ENCODE assay signal across 8 cellular contexts in the genomic region with DNA sequence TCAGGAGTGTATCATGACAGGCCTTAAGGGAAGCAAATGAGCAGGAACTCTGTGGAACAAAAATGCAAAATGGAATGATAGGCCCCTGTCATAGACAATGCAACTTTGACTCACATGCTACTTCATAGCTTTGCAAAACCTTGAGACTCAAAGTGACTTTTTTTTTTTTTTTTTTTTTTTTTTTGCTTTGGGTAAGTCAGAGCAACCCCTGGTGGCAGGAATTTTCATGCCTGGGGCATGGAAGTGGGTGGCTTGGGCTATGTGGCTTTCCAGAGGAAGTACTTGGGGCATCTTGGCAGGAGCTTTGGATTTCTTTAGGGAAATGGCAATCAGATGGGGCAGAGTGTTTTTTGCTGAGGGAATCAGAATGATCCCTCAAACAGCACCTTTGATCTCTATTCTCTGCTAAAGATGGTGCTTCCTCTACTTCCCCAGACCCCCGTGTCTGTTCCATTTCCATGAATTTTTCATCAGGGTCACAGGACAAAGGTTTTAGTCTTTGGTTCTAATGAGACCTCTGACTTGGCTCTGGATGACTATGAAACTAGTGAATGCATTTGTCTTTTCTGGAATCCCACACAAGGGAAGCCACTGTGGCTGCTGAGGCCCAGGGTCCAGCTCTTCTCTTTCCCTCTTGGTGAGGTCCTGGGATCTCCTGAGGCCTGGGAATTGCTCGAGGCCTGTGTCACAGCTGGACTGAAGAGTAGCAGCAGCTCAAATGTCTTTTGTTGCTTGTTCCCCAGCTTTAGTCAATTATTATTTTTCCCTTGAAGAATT.
DNase-seq lines count a peak whose midpoint lies in the region; ATAC-seq, FAIRE-seq and TF ChIP-seq lines count a peak whose summit lies in the region.

No MANE protein-coding gene starts in this region.

- H4K8ac ChIP-seq in H1 (ENCODE audit: extremely low read depth, insufficient read depth, low read length), result no peak overlapping the region; the same call in 1 of the 2 replicates

- no peaks in the 10 kb centered on the region for H3K79me1 ChIP-seq in H1 (ENCODE audit: low read depth, low read length)

- H2BK5ac ChIP-seq in H1 (ENCODE audit: low read depth, low read length), result no peak overlapping the region

- H3K4ac ChIP-seq in H1 (replicated peaks; ENCODE audit: insufficient read length, low read depth, low read length), result no peak overlapping the region

- H3K4me2 ChIP-seq in H1 (ENCODE audit: insufficient read depth in 1 of 2, low read depth in 2 of 2, low read length in 2 of 2), result no peak overlapping the region

- H2BK12ac ChIP-seq in H1 (ENCODE audit: low read depth, low read length), result no peak overlapping the region

- H3K4me3 Mint-ChIP-seq in Calu3 (ENCODE audit: low read depth, unreplicated experiment), result no peak overlapping the region
- H3K4me3 Mint-ChIP-seq in CD4-positive, alpha-beta T cell, result no peak overlapping the region

- no TSS peak for BruUV-seq in Calu3 (replicated peaks; lab: Mats Ljungman, UMichigan)

- CTCF ChIA-PET in Calu3 (lab: Charles Lee) (interaction anchor here (0.5 to 1.7 kb wide), 9 partner anchors 11 to 946 kb away, joined by 3 to 14 read pairs (median 3); no protein-coding TSS in a partner anchor), H1 (lab: Charles Lee; ENCODE audit: partially characterized antibody) (interaction anchor here (0.6 to 4.1 kb wide), 39 partner anchors 10 to 1471 kb away, joined by 3 to 30 read pairs (median 4); no protein-coding TSS in a partner anchor)
- CTCF ChIA-PET in CD4-positive, alpha-beta T cell (lab: Charles Lee), result no interaction called here

- no peak overlapping the region for H3K18ac ChIP-seq in H1 (ENCODE audit: extremely low read depth, low read length)

- no peak for ATAC-seq in HG03469 (IDR thresholded peaks at IDR 0.05; ENCODE audit: unreplicated experiment)
- no peak for ATAC-seq in CD4-positive, alpha-beta T cell (ENCODE audit: poor library complexity)

- no peaks in the 10 kb centered on the region for H3K79me2 ChIP-seq in H1 (ENCODE audit: control insufficient read depth in 1 of 2, insufficient read depth in 2 of 2, low read length in 2 of 2)

- peak; percentile 45 to 66; a peak in 3 of 4 replicates for TF ChIP-seq RAD21 in H1 (IDR thresholded peaks at IDR 0.05 in 1 of 2, conservative IDR thresholded peaks at IDR 0.05 in 1 of 2; ENCODE audit: low read depth in 2 of 2, low read length in 2 of 2)

- no peak overlapping the region for H4K91ac ChIP-seq in H1 (replicated peaks; ENCODE audit: insufficient read length, low read length)

- no peaks in the 10 kb centered on the region for H4K20me1 ChIP-seq in H1 (replicated peaks in 1 of 2; ENCODE audit: control insufficient read depth in 1 of 2, insufficient read depth in 2 of 2, low read length in 2 of 2)

- POLR2A ChIA-PET in H1 (lab: Charles Lee; ENCODE audit: partially characterized antibody), result interaction anchor here (0.6 to 2.1 kb wide), 6 partner anchors 10 to 123 kb away, joined by 3 to 7 read pairs (median 4); no protein-coding TSS in a partner anchor
- POLR2A ChIA-PET in CD4-positive, alpha-beta T cell (lab: Charles Lee), result no interaction called here

- no peaks in the 10 kb centered on the region for H3K9me3 Mint-ChIP-seq in Calu3 (ENCODE audit: low read depth, unreplicated experiment)
- no peaks in the 10 kb centered on the region for H3K9me3 Mint-ChIP-seq in CD4-positive, alpha-beta T cell

- H3K23ac ChIP-seq in H1 (ENCODE audit: insufficient read length), result no peak overlapping the region

- no peak overlapping the region for H3K4me3 ChIP-seq in H1 (ENCODE audit: extremely low read depth in 1 of 4, insufficient read depth in 2 of 4, low read depth in 3 of 4, low read length in 4 of 4)

- H3K27ac Mint-ChIP-seq in Calu3 (ENCODE audit: unreplicated experiment), result no peak overlapping the region
- H3K27ac Mint-ChIP-seq in CD4-positive, alpha-beta T cell, result no peak overlapping the region

- WGBS in H1 (ENCODE audit: extremely low coverage in 1 of 2, insufficient coverage in 1 of 2, insufficient read length in 1 of 2, insufficient replicate concordance in 2 of 2, low coverage in 1 of 2, low lambda C conversion rate in 2 of 2, missing lambda C conversion rate in 1 of 2), 2 experiments, result 73% methylated on average over 2 of the region's 2 CpGs; no CpG with 5 or more reads in 1 of the 2 experiments

- 0 out of 2 replicates have a peak overlapping the region, but pooled peaks have one; percentile 41 for H2BK15ac ChIP-seq in H1 (ENCODE audit: low read length)

- no peak for FAIRE-seq in H1 (lab: Jason Lieb, UNC)

- peaks cover 0 to 9% (median 4%) of the 10 kb centered on the region in 4 experiments; a peak in 5 of 7 replicates for H3K4me1 ChIP-seq in H1 (replicated peaks in 1 of 4; ENCODE audit: control insufficient read depth in 3 of 4, insufficient read depth in 4 of 4, low read length in 3 of 4)

- 0 out of 2 replicates have a peak overlapping the region, but pooled peaks have one; percentile 61 for H2BK20ac ChIP-seq in H1 (ENCODE audit: low read length)

- peaks cover 6% of the 10 kb centered on the region for H3K4me1 Mint-ChIP-seq in Calu3 (ENCODE audit: low read depth, unreplicated experiment)
- H3K4me1 Mint-ChIP-seq in CD4-positive, alpha-beta T cell (ENCODE audit: low read depth), result no peaks in the 10 kb centered on the region

- no peak overlapping the region for H2AK5ac ChIP-seq in H1 (ENCODE audit: low read depth, low read length)

- H3K14ac ChIP-seq in H1 (ENCODE audit: insufficient read length), result no peak overlapping the region

- peak; percentile 60 for DNase-seq in Calu3
- DNase-seq in NAMALWA (ENCODE audit: low spot score), result peak; percentile 10
- peak in 1 of 2 experiments; percentile 68 for DNase-seq in H1 (ENCODE audit: low read depth in 1 of 2, low spot score in 2 of 2)
- peak; percentile 70 for DNase-seq in mucosa of gallbladder (ENCODE audit: low spot score)
- no peak for DNase-seq in activated CD4-positive, CD25-positive, alpha-beta regulatory T cell (lab: John Stamatoyannopoulos, UW)
- no peak for DNase-seq in CD4-positive, alpha-beta T cell
- no peak for DNase-seq in NCI-H1930 (lab: John Stamatoyannopoulos, UW)

- TF ChIP-seq EP300 in H1 (IDR thresholded peaks at IDR 0.05; ENCODE audit: borderline replicate concordance in 1 of 2, low read depth in 2 of 2, low read length in 2 of 2), result 0 out of 3 replicates have a peak, but pooled peaks of 1 of the 2 experiments have one; percentile 28

- H3K36me3 Mint-ChIP-seq in Calu3 (ENCODE audit: insufficient read depth, unreplicated experiment), result no peaks in the 10 kb centered on the region
- H3K36me3 Mint-ChIP-seq in CD4-positive, alpha-beta T cell (ENCODE audit: low read depth), result no peaks in the 10 kb centered on the region

- H2BK120ac ChIP-seq in H1 (replicated peaks; ENCODE audit: low read depth, low read length), result peak overlapping the region; percentile 15

- H3K23me2 ChIP-seq in H1 (ENCODE audit: low read depth, low read length), result no peaks in the 10 kb centered on the region

- H3K9ac ChIP-seq in H1 (replicated peaks in 1 of 4; ENCODE audit: extremely low read depth in 1 of 4, low read depth in 3 of 4, low read length in 3 of 4), result no peak overlapping the region

- no peak overlapping the region for H3K56ac ChIP-seq in H1 (replicated peaks; ENCODE audit: insufficient read length, low read depth, low read length)

- H3K27ac ChIP-seq in H1 (ENCODE audit: low read depth, low read length), result no peak overlapping the region
- no peak overlapping the region for H3K27ac ChIP-seq in CD4-positive, alpha-beta T cell (ENCODE audit: low read depth, low read length)

- intact Hi-C loops in Calu3 (cut with micrococcal nuclease; ENCODE audit: unreplicated experiment), result no loop called here
- intact Hi-C loops in CD4-positive, alpha-beta T cell (cut with DNase I, micrococcal nuclease), result no loop called here

- no peak overlapping the region for H2AFZ ChIP-seq in H1 (ENCODE audit: low read length)

- H3K27me3 Mint-ChIP-seq in Calu3 (ENCODE audit: unreplicated experiment), result no peaks in the 10 kb centered on the region
- peaks cover 9% of the 10 kb centered on the region for H3K27me3 Mint-ChIP-seq in CD4-positive, alpha-beta T cell

- no peaks in the 10 kb centered on the region; a peak in 1 of 8 replicates for H3K36me3 ChIP-seq in H1 (ENCODE audit: control insufficient read depth in 2 of 4, insufficient read depth in 4 of 4, low read length in 3 of 4)

- TF ChIP-seq CTCF in Calu3 (IDR thresholded peaks at IDR 0.05; ENCODE audit: unreplicated experiment) (peak; percentile 45), H1 (IDR thresholded peaks at IDR 0.05; ENCODE audit: control extremely low read depth in 1 of 3, insufficient read depth in 1 of 3, low read depth in 1 of 3, low read length in 3 of 3) (peak; percentile 63 to 83 (median 72))
- TF ChIP-seq CTCF in CD4-positive, alpha-beta T cell (IDR thresholded peaks at IDR 0.05), result no peak

- no peak for TF ChIP-seq POLR2A in H1 (IDR thresholded peaks at IDR 0.05; ENCODE audit: control extremely low read depth in 1 of 2, low read depth in 2 of 2, low read length in 2 of 2)

- no peaks in the 10 kb centered on the region; a peak in 1 of 7 replicates for H3K27me3 ChIP-seq in H1 (replicated peaks in 1 of 4; ENCODE audit: control insufficient read depth in 3 of 4, extremely low read depth in 1 of 4, insufficient read depth in 3 of 4, low read length in 3 of 4)
- no peaks in the 10 kb centered on the region for H3K27me3 ChIP-seq in CD4-positive, alpha-beta T cell (ENCODE audit: control insufficient read depth, insufficient read depth, low read length)

- H3K9me3 ChIP-seq in H1 (ENCODE audit: insufficient read depth in 2 of 2, low read depth in 1 of 2, low read length in 1 of 2), result no peaks in the 10 kb centered on the region
- no peaks in the 10 kb centered on the region for H3K9me3 ChIP-seq in CD4-positive, alpha-beta T cell (ENCODE audit: control insufficient read depth, low read length)

- H4K5ac ChIP-seq in H1 (ENCODE audit: insufficient read length, low read depth, low read length), result no peak overlapping the region

TF ChIP-seq in H1, 55 proteins besides CTCF, POLR2A, EP300 and RAD21:
- 0 out of 2 replicates have a peak, but pooled peaks have one; percentile 35 for TF ChIP-seq SP1 (IDR thresholded peaks at IDR 0.05; ENCODE audit: low read depth, low read length)
- TF ChIP-seq HDAC2 (IDR thresholded peaks at IDR 0.05; ENCODE audit: borderline replicate concordance in 1 of 2, low read depth in 2 of 2, low read length in 2 of 2), result 0 out of 4 replicates have a peak, but pooled peaks of 1 of the 2 experiments have one; percentile 63
- no peak for TF ChIP-seq MAFK (IDR thresholded peaks at IDR 0.05; ENCODE audit: low read depth, low read length)
- TF ChIP-seq TEAD4 (IDR thresholded peaks at IDR 0.05; ENCODE audit: low read depth, low read length), result peak; percentile 99
- TF ChIP-seq TBP (IDR thresholded peaks at IDR 0.05; ENCODE audit: low read depth, low read length), result no peak
- TF ChIP-seq YY1 (IDR thresholded peaks at IDR 0.05; ENCODE audit: low read depth, low read length), result peak; percentile 75

Comparison
In these comparisons a context has a peak if more than half of its experiments do, and no peak if none do; other contexts are left out.
1. DNase-seq: peak in Calu3 (single experiment), NAMALWA (single experiment) and mucosa of gallbladder (single experiment); none in activated CD4-positive, CD25-positive, alpha-beta regulatory T cell (0 of 4), CD4-positive, alpha-beta T cell (0 of 10) and NCI-H1930 (0 of 2).